8 cellular contexts compared by ENCODE assay signal in genomic region chr12:24711609-24712008, GRCh38.
"Had no signal": no experiment of that assay in that cellular context is flagged by ENCODE, and none has a peak within 500 bp of the region (broad histone marks: within the 10 kb centered on the region; RNA-seq: fewer than 3 reads in every experiment).

No MANE protein-coding gene starts in this region.

- H3K9me3 Mint-ChIP-seq: H9, IgD-negative memory B cell had no signal

- H3K4me1 Mint-ChIP-seq: H9, IgD-negative memory B cell had no signal

- H3K27ac ChIP-seq: GM23248, HL-60 had no signal

- FAIRE-seq: H54, HepG2 had no signal

- H3K36me3 Mint-ChIP-seq: IgD-negative memory B cell had no signal

- DNase-seq: GM23248, GOT3, H9, HCEC 1CT had no signal

- H3K4me3 ChIP-seq: GM23248 had no signal

- H3K4me3 Mint-ChIP-seq: H9, IgD-negative memory B cell had no signal

- H3K27me3 Mint-ChIP-seq: IgD-negative memory B cell had no signal

- H2AFZ ChIP-seq: GM23248 had no signal

- ATAC-seq: HepG2 had no signal

- H3K9ac ChIP-seq: GM23248 had no signal

- H3K27ac Mint-ChIP-seq: H9, IgD-negative memory B cell had no signal
